8 cellular contexts compared by ENCODE assay signal in genomic region chr14:20454645-20455354, GRCh38. TPM values are rescaled to one million over a fixed set of nuclear protein-coding genes. Genes with fewer than 3 reads are reported as not detected.
A peak's percentile ranks its signal among the peaks of the same experiment; 100 is the strongest.
DNase-seq lines count a peak whose midpoint lies in the region; ATAC-seq, FAIRE-seq and TF ChIP-seq lines count a peak whose summit lies in the region.

Gene APEX1, plus strand, starts transcription at chr14:20455226. Its CDS starts 420 bp downstream, at chr14:20455646.
Gene OSGEP, minus strand, starts transcription at chr14:20454812. Its CDS starts 129 bp downstream, at chr14:20454683.

- peak; percentile 79 for TF ChIP-seq POLR2A in GM19099 (IDR thresholded peaks at IDR 0.05; ENCODE audit: extremely low read depth, insufficient read length, low read depth)

- H3K27ac Mint-ChIP-seq in chondrocyte (ENCODE audit: unreplicated experiment): no peak within 1 kb of the TSS

- H3K27ac ChIP-seq in kidney (ENCODE audit: low read depth in 2 of 2, low read length in 2 of 2): peak within 1 kb of the TSS; percentile 88 to 97

- no peaks in the 10 kb centered on the region for H3K9me3 ChIP-seq in kidney (ENCODE audit: control insufficient read depth in 1 of 2, low read length in 2 of 2)

- ATAC-seq in HG03432 (IDR thresholded peaks at IDR 0.05; ENCODE audit: unreplicated experiment): peak; percentile 90

- peaks cover 23% of the 10 kb centered on the region for H3K36me3 Mint-ChIP-seq in chondrocyte (ENCODE audit: low read depth)

- peak within 1 kb of the TSS; percentile 55 to 92 for H3K9ac ChIP-seq in kidney (ENCODE audit: low read length in 2 of 2)

- H3K4me3 Mint-ChIP-seq in chondrocyte (ENCODE audit: unreplicated experiment): no peak within 1 kb of the TSS

- DNase-seq in AG20443 (ENCODE audit: low spot score) (peak; percentile 97), NCI-H510A (lab: John Stamatoyannopoulos, UW) (peak; percentile 95), chondrocyte (ENCODE audit: low spot score) (peak; percentile 99), kidney (peak; percentile 100)
- DNase-seq in activated CD4-positive, alpha-beta T cell treated with anti-CD3 and anti-CD28 coated beads for 24 hours (ENCODE audit: low read depth in 2 of 2): peak; percentile 94 to 96
- peak; percentile 99 for DNase-seq in stimulated activated CD4-positive, alpha-beta T cell treated with anti-CD3 and anti-CD28 coated beads, Interleukin-15, amount 100 ng/mL, for 24 hours

- no peaks in the 10 kb centered on the region for H3K27me3 Mint-ChIP-seq in chondrocyte (ENCODE audit: low read depth)

- peaks cover 8 to 10% of the 10 kb centered on the region in 2 donors for H3K4me1 ChIP-seq in kidney (ENCODE audit: control insufficient read depth in 1 of 2, insufficient read depth in 1 of 2, low read depth in 1 of 2, low read length in 2 of 2)

- H3K4me3 ChIP-seq in kidney (ENCODE audit: low read length in 2 of 2): peak within 1 kb of the TSS; percentile 76 to 98

- FAIRE-seq in kidney (lab: Jason Lieb, UNC): peak; percentile 80

- intact Hi-C loops in kidney (cut with DNase I): no loop called here

- H3K36me3 ChIP-seq in kidney (ENCODE audit: control insufficient read depth in 1 of 2, insufficient read depth in 2 of 2, low read length in 2 of 2): peaks cover 31 to 57% of the 10 kb centered on the region in 2 donors

- H3K9me3 Mint-ChIP-seq in chondrocyte (ENCODE audit: low read depth): no peaks in the 10 kb centered on the region

- H3K4me1 Mint-ChIP-seq in chondrocyte (ENCODE audit: low read depth): peaks cover 15% of the 10 kb centered on the region

- TF ChIP-seq CTCF in chondrocyte (IDR thresholded peaks at IDR 0.05): peak; percentile 6
- TF ChIP-seq CTCF in kidney (IDR thresholded peaks at IDR 0.05; ENCODE audit: borderline replicate concordance, extremely low read depth, insufficient read depth): no peak

RNA-seq across cellular contexts. Expression of gene APEX1, which starts in this region (rescaled TPM):
- total RNA-seq in chondrocyte (141 to 168 TPM (median 142 TPM) in 3 replicates), kidney (119 TPM)
- polyA plus RNA-seq in kidney (ENCODE audit: insufficient read depth, low read depth, low replicate concordance): 109 TPM

RNA-seq across cellular contexts. Expression of gene OSGEP, which starts in this region (rescaled TPM):
- total RNA-seq in chondrocyte (26.0 to 41.4 TPM (median 28.6 TPM) in 3 replicates), kidney (32.4 TPM)
- polyA plus RNA-seq in kidney (ENCODE audit: insufficient read depth, low read depth, low replicate concordance): 30.3 TPM

Comparison
In these comparisons a context has a peak if more than half of its experiments do, and no peak if none do; other contexts are left out.
1. Peak in every context shown above with its lines: DNase-seq, ATAC-seq, H3K4me3 ChIP-seq and H3K27ac ChIP-seq.